In the genomic region with DNA sequence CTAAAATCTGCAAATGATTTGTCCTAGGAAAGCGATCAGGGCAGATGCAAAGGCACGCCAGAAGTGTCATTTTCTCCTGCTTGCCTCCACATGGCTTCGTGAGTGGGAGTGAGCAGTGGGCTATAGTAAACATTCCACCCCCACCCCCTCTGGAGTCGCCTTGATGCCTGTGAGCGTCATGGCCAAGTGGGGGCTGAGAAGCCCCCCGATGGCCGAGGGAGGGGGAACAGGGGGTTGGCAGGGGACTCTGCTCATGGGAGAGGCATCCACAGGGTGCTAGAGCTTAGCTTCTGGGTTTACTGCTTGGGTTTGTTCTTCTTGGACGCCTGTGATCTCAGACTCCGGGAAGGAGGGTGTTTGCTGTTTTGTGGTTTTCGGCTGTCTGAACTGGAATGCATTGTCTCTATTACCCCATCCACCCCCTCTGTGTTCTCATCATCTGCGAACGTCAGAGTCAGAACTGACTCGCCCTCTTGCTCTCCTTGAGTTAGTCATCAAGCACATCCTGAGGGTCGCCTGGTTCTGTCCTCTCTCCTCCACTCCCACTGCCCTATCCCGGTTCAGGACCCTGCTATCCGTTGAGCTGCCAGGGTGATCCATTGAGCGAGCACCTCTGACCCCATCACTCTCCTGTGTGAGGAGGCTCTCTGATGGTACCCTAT, we compare ENCODE assay signal across 8 cellular contexts.
DNase-seq lines count a peak whose midpoint lies in the region; ATAC-seq and TF ChIP-seq lines count a peak whose summit lies in the region.

No MANE protein-coding gene starts in this region.

- DNase-seq in activated naive CD4-positive, alpha-beta T cell treated with Interleukin-2 at 50 U/mL for 16 hours: peak; percentile 27
- DNase-seq in activated naive CD4-positive, alpha-beta T cell treated with anti-CD3 and anti-CD28 coated beads, Interleukin-2, amount 50 U/mL, for 16 hours: no peak
- DNase-seq in activated CD4-positive, alpha-beta T cell treated with anti-CD3 and anti-CD28 coated beads for 4 hours: peak; percentile 36 to 48
- peak; percentile 100 for DNase-seq in fibroblast of pulmonary artery (ENCODE audit: low read depth)
- DNase-seq in stimulated activated effector memory CD8-positive, alpha-beta T cell treated with anti-CD3 and anti-CD28 coated beads, Interleukin-12 subunit alpha, Interleukin-12 subunit beta, amount 100 ng/mL, for 72 hours (ENCODE audit: low spot score in 2 of 2): no peak
- DNase-seq in WERI-Rb-1: no peak
- DNase-seq in activated CD8-positive, alpha-beta memory T cell treated with anti-CD3 and anti-CD28 coated beads, Interleukin-2, amount 50 U/mL, for 48 hours: no peak

- H3K4me3 Mint-ChIP-seq in stimulated activated effector memory CD8-positive, alpha-beta T cell treated with anti-CD3 and anti-CD28 coated beads, Interleukin-12 subunit alpha, Interleukin-12 subunit beta, amount 100 ng/mL, for 72 hours: no peak overlapping the region

- peak; percentile 70 for ATAC-seq in stimulated activated effector memory CD8-positive, alpha-beta T cell treated with anti-CD3 and anti-CD28 coated beads, Interleukin-12 subunit alpha, Interleukin-12 subunit beta, amount 100 ng/mL, for 72 hours
- ATAC-seq in GM21529 (IDR thresholded peaks at IDR 0.05; ENCODE audit: unreplicated experiment): no peak

- H3K36me3 ChIP-seq in WERI-Rb-1: no peaks in the 10 kb centered on the region

- no peaks in the 10 kb centered on the region for H3K9me3 Mint-ChIP-seq in stimulated activated effector memory CD8-positive, alpha-beta T cell treated with anti-CD3 and anti-CD28 coated beads, Interleukin-12 subunit alpha, Interleukin-12 subunit beta, amount 100 ng/mL, for 72 hours

- no peaks in the 10 kb centered on the region for H3K27me3 ChIP-seq in WERI-Rb-1 (ENCODE audit: insufficient read depth, low read depth, severe bottlenecking)

- TF ChIP-seq CTCF in fibroblast of pulmonary artery (IDR thresholded peaks at IDR 0.05; ENCODE audit: low read length, missing control alignments) (no peak), WERI-Rb-1 (IDR thresholded peaks at IDR 0.05; ENCODE audit: low read depth, low read length) (no peak)

- H3K4me1 Mint-ChIP-seq in stimulated activated effector memory CD8-positive, alpha-beta T cell treated with anti-CD3 and anti-CD28 coated beads, Interleukin-12 subunit alpha, Interleukin-12 subunit beta, amount 100 ng/mL, for 72 hours: peaks cover 89% of the 10 kb centered on the region

- no peaks in the 10 kb centered on the region for H3K9me3 ChIP-seq in WERI-Rb-1 (ENCODE audit: severe bottlenecking)

- no peak overlapping the region for H3K27ac ChIP-seq in WERI-Rb-1

- H3K4me3 ChIP-seq in fibroblast of pulmonary artery (replicated peaks; ENCODE audit: low read depth, low read length) (peak overlapping the region; percentile 2), WERI-Rb-1 (ENCODE audit: low read depth, low read length) (no peak overlapping the region)

- H3K36me3 Mint-ChIP-seq in stimulated activated effector memory CD8-positive, alpha-beta T cell treated with anti-CD3 and anti-CD28 coated beads, Interleukin-12 subunit alpha, Interleukin-12 subunit beta, amount 100 ng/mL, for 72 hours: no peaks in the 10 kb centered on the region

- H3K27ac Mint-ChIP-seq in stimulated activated effector memory CD8-positive, alpha-beta T cell treated with anti-CD3 and anti-CD28 coated beads, Interleukin-12 subunit alpha, Interleukin-12 subunit beta, amount 100 ng/mL, for 72 hours: peak overlapping the region; percentile 93

Comparison
In these comparisons a context has a peak if more than half of its experiments do, and no peak if none do; other contexts are left out.
1. DNase-seq: peak in activated naive CD4-positive, alpha-beta T cell treated with Interleukin-2 at 50 U/mL for 16 hours (single experiment), activated CD4-positive, alpha-beta T cell treated with anti-CD3 and anti-CD28 coated beads for 4 hours (2 of 2) and fibroblast of pulmonary artery (single experiment); none in activated naive CD4-positive, alpha-beta T cell treated with anti-CD3 and anti-CD28 coated beads, Interleukin-2, amount 50 U/mL, for 16 hours (single experiment), stimulated activated effector memory CD8-positive, alpha-beta T cell treated with anti-CD3 and anti-CD28 coated beads, Interleukin-12 subunit alpha, Interleukin-12 subunit beta, amount 100 ng/mL, for 72 hours (0 of 2), WERI-Rb-1 (single experiment) and activated CD8-positive, alpha-beta memory T cell treated with anti-CD3 and anti-CD28 coated beads, Interleukin-2, amount 50 U/mL, for 48 hours (single experiment).